In genomic region chr12:108567388-108567787, GRCh38 we compare ENCODE assay signal across 11 cellular contexts. TPM values are rescaled to one million over a fixed set of nuclear protein-coding genes. Genes with fewer than 3 reads are reported as not detected.
A peak's percentile ranks its signal among the peaks of the same experiment; 100 is the strongest.
DNase-seq lines count a peak whose midpoint lies in the region; ATAC-seq and TF ChIP-seq lines count a peak whose summit lies in the region.
"Had no signal": no experiment of that assay in that cellular context is flagged by ENCODE, and none has a peak within 500 bp of the region (broad histone marks: within the 10 kb centered on the region; RNA-seq: fewer than 3 reads in every experiment).

No MANE protein-coding gene starts in this region.

- peaks cover 38% of the 10 kb centered on the region for H3K4me1 Mint-ChIP-seq in T-helper 1 cell treated with Interleukin-12 subunit alpha and Interleukin-12 subunit beta and Interleukin-4 antibody, amounts not matched to agents 30 μg/mL and 1 μg/mL, for 36 hours (ENCODE audit: low read depth)

- TF ChIP-seq CTCF in Peyer's patch (IDR thresholded peaks at IDR 0.05) (no peak), gastroesophageal sphincter (IDR thresholded peaks at IDR 0.05) (no peak), spleen (IDR thresholded peaks at IDR 0.05 in 8 of 11, conservative IDR thresholded peaks at IDR 0.05 in 3 of 11) (no peak)

- no peaks in the 10 kb centered on the region for H3K9me3 Mint-ChIP-seq in T-helper 1 cell treated with Interleukin-12 subunit alpha and Interleukin-12 subunit beta and Interleukin-4 antibody, amounts not matched to agents 30 μg/mL and 1 μg/mL, for 36 hours
- H3K9me3 Mint-ChIP-seq: neural progenitor cell had no signal

- TF ChIP-seq EP300 in gastroesophageal sphincter (IDR thresholded peaks at IDR 0.05): no peak

- H3K36me3 Mint-ChIP-seq in T-helper 1 cell treated with Interleukin-12 subunit alpha and Interleukin-12 subunit beta and Interleukin-4 antibody, amounts not matched to agents 30 μg/mL and 1 μg/mL, for 36 hours (ENCODE audit: low read depth): peaks cover 48% of the 10 kb centered on the region

- peak overlapping the region; percentile 53 to 70 (median 64) for H3K27ac ChIP-seq in Peyer's patch
- peak overlapping the region in 3 of 4 donors; percentile 31 to 52 (median 52) for H3K27ac ChIP-seq in gastroesophageal sphincter
- peak overlapping the region in 7 of 8 donors; percentile 49 to 98 (median 73) for H3K27ac ChIP-seq in spleen
- H3K27ac ChIP-seq: neural progenitor cell had no signal

- no peaks in the 10 kb centered on the region for H3K27me3 Mint-ChIP-seq in T-helper 1 cell treated with Interleukin-12 subunit alpha and Interleukin-12 subunit beta and Interleukin-4 antibody, amounts not matched to agents 30 μg/mL and 1 μg/mL, for 36 hours (ENCODE audit: low read depth)

- H3K9me3 ChIP-seq in Peyer's patch: no peaks in the 10 kb centered on the region
- H3K9me3 ChIP-seq in gastroesophageal sphincter: no peaks in the 10 kb centered on the region
- H3K9me3 ChIP-seq in spleen: no peaks in the 10 kb centered on the region
- no peaks in the 10 kb centered on the region for H3K9me3 ChIP-seq in MG63

- H3K4me3 ChIP-seq in Peyer's patch: no peak overlapping the region
- no peak overlapping the region for H3K4me3 ChIP-seq in gastroesophageal sphincter
- H3K4me3 ChIP-seq in spleen: no peak overlapping the region
- no peak overlapping the region for H3K4me3 ChIP-seq in MG63
- H3K4me3 ChIP-seq: neural progenitor cell had no signal

- DNase-seq in T-helper 1 cell (no peak), Peyer's patch (no peak), spleen (no peak), HUDEP-2 (lab: John Stamatoyannopoulos, UW; ENCODE audit: unreplicated experiment in 76 of 76) (no peak), MG63 (no peak), HuH-7 (ENCODE audit: low spot score) (no peak)
- DNase-seq: erythroblast had no signal

- 39 to 65% methylated on average over 3 of the region's 4 CpGs for WGBS in gastroesophageal sphincter (ENCODE audit: low coverage in 1 of 2), 2 donors
- 41 to 68% (median 47%) methylated on average over 4 of the region's 4 CpGs for WGBS in spleen, 5 donors

- H3K36me3 ChIP-seq in Peyer's patch (peaks cover 0 to 58% (median 0%) of the 10 kb centered on the region in 3 donors), gastroesophageal sphincter (peaks cover 0 to 66% of the 10 kb centered on the region in 2 donors), spleen (peaks cover 4 to 66% (median 58%) of the 10 kb centered on the region in 6 donors), MG63 (peaks cover 58% of the 10 kb centered on the region)

- intact Hi-C loops in spleen (cut with DNase I; ENCODE audit: low total_unique reads): loop anchor here (5.0 to 10.0 kb wide), 3 partner anchors 97 to 527 kb away; partner anchors contain the start of genes ALKBH2 and UNG

- peak overlapping the region; percentile 0 for H3K27ac Mint-ChIP-seq in T-helper 1 cell treated with Interleukin-12 subunit alpha and Interleukin-12 subunit beta and Interleukin-4 antibody, amounts not matched to agents 30 μg/mL and 1 μg/mL, for 36 hours
- H3K27ac Mint-ChIP-seq: neural progenitor cell had no signal

- no peak for TF ChIP-seq POLR2A in Peyer's patch (IDR thresholded peaks at IDR 0.05)
- no peak for TF ChIP-seq POLR2A in gastroesophageal sphincter (IDR thresholded peaks at IDR 0.05)
- TF ChIP-seq POLR2A in spleen (IDR thresholded peaks at IDR 0.05): no peak

- no peak overlapping the region for H3K4me3 Mint-ChIP-seq in T-helper 1 cell treated with Interleukin-12 subunit alpha and Interleukin-12 subunit beta and Interleukin-4 antibody, amounts not matched to agents 30 μg/mL and 1 μg/mL, for 36 hours
- H3K4me3 Mint-ChIP-seq: neural progenitor cell had no signal

- H3K4me1 ChIP-seq in Peyer's patch: peaks cover 0 to 23% (median 9%) of the 10 kb centered on the region in 4 donors
- peaks cover 0 to 62% (median 3%) of the 10 kb centered on the region in 3 donors for H3K4me1 ChIP-seq in gastroesophageal sphincter
- peaks cover 55 to 95% (median 66%) of the 10 kb centered on the region in 6 donors for H3K4me1 ChIP-seq in spleen
- H3K4me1 ChIP-seq: neural progenitor cell had no signal

- no peak for ATAC-seq in gastroesophageal sphincter

- H3K27me3 ChIP-seq in Peyer's patch: no peaks in the 10 kb centered on the region
- no peaks in the 10 kb centered on the region for H3K27me3 ChIP-seq in gastroesophageal sphincter
- H3K27me3 ChIP-seq in spleen (replicated peaks in 1 of 7): no peaks in the 10 kb centered on the region
- no peaks in the 10 kb centered on the region for H3K27me3 ChIP-seq in MG63
- H3K27me3 ChIP-seq: neural progenitor cell had no signal

RNA-seq across cellular contexts. Expression of gene ISCU, which starts 5.0 kb away (rescaled TPM):
- total RNA-seq in Peyer's patch (100 to 1,000 TPM; 121 to 146 (median 138) TPM), gastroesophageal sphincter (100 to 1,000 TPM; 220 to 299 (median 247) TPM), spleen (100 to 1,000 TPM in 6 of 7 donors, 10 to 100 TPM in 1; 98.9 to 220 (median 144) TPM)
- 100 to 1,000 TPM; 182 to 204 (median 187) TPM for polyA plus RNA-seq in spleen
- total RNA-seq in MG63 (2014; rRNA removed; shearing (Covaris generic); ENCODE audit: low replicate concordance): 130 and 156 TPM in 2 replicates

RNA-seq across cellular contexts. Expression of gene SART3, which starts 6.4 kb away (rescaled TPM):
- total RNA-seq in Peyer's patch (100 to 1,000 TPM in 1 of 4 donors, 10 to 100 TPM in 3; 67.8 to 205 (median 77.7) TPM), gastroesophageal sphincter (10 to 100 TPM; 28.7 to 71.8 (median 53.2) TPM), spleen (100 to 1,000 TPM in 1 of 7 donors, 10 to 100 TPM in 6; 61.4 to 118 (median 72.1) TPM)
- 10 to 100 TPM; 13.1 to 19.8 (median 14.6) TPM for polyA plus RNA-seq in spleen
- total RNA-seq in MG63 (2014; rRNA removed; shearing (Covaris generic); ENCODE audit: low replicate concordance): 27.6 and 62.9 TPM in 2 replicates

RNA-seq across cellular contexts. Expression of gene TMEM119, which starts 30.5 kb away (rescaled TPM):
- 10 to 100 TPM in 1 of 4 donors, 1 to 10 TPM in 3; 1.8 to 17.3 (median 3.4) TPM for total RNA-seq in Peyer's patch
- 1 to 10 TPM; 2.3 to 5.9 (median 4.5) TPM for total RNA-seq in gastroesophageal sphincter
- total RNA-seq in spleen: 10 to 100 TPM in 5 of 7 donors, 1 to 10 TPM in 2; 8.8 to 23.8 (median 14.1) TPM
- 10 to 100 TPM; 17.7 to 50.0 (median 34.8) TPM for polyA plus RNA-seq in spleen
- 24.2 and 31.2 TPM in 2 replicates for total RNA-seq in MG63 (2014; rRNA removed; shearing (Covaris generic); ENCODE audit: low replicate concordance)
- total RNA-seq: A172 had no signal

RNA-seq across cellular contexts. Expression of gene FICD, which starts 52.3 kb away (rescaled TPM):
- total RNA-seq in Peyer's patch: 10 to 100 TPM in 2 of 4 donors, 1 to 10 TPM in 2; 4.1 to 11.6 (median 8.6) TPM
- total RNA-seq in gastroesophageal sphincter: 1 to 10 TPM; 3.3 to 8.8 (median 5.5) TPM
- 10 to 100 TPM in 1 of 7 donors, 1 to 10 TPM in 6; 5.9 to 12.7 (median 8.7) TPM for total RNA-seq in spleen
- 1 to 10 TPM; 1.1 to 2.3 (median 1.1) TPM for polyA plus RNA-seq in spleen
- 0.62 and 1.6 TPM in 2 replicates for total RNA-seq in MG63 (2014; rRNA removed; shearing (Covaris generic); ENCODE audit: low replicate concordance)
